3 cellular contexts compared by ENCODE assay signal in genomic region chr2:16063955-16064633, GRCh38.
"Had no signal": no experiment of that assay in that cellular context is flagged by ENCODE, and none has a peak within 500 bp of the region (broad histone marks: within the 10 kb centered on the region; RNA-seq: fewer than 3 reads in every experiment).

No MANE protein-coding gene starts in this region.

- ATAC-seq: GM12878 had no signal

- H3K4me3 ChIP-seq: GM12878 had no signal

- DNase-seq: GDM1, GF-D8 had no signal
